7 cellular contexts compared by ENCODE assay signal in genomic region chr15:82750831-82751181, GRCh38. TPM values are rescaled to one million over a fixed set of nuclear protein-coding genes. Genes with fewer than 3 reads are reported as not detected.
DNase-seq lines count a peak whose midpoint lies in the region; ATAC-seq, FAIRE-seq and TF ChIP-seq lines count a peak whose summit lies in the region.

No MANE protein-coding gene starts in this region.

- peaks cover 44% of the 10 kb centered on the region for H3K36me3 Mint-ChIP-seq in MCF 10A (ENCODE audit: insufficient read depth, unreplicated experiment)

- CTCF ChIA-PET in MCF 10A (lab: Yijun Ruan, JAX) (interaction anchor here (0.6 to 2.1 kb wide), 14 partner anchors 17 to 249 kb away, joined by 3 to 8 read pairs (median 4); partner anchors contain the start of genes RPS17 and WHAMM), HepG2 (lab: Yijun Ruan, JAX; ENCODE audit: low intra/inter-chr PET ratio, low total read pairs) (no interaction called here)

- ATAC-seq in GM18499 (IDR thresholded peaks at IDR 0.05; ENCODE audit: insufficient read depth, unreplicated experiment) (peak; percentile 15), HepG2 (peak; percentile 30)

- H3K36me3 ChIP-seq in MG63, result peaks cover 37% of the 10 kb centered on the region
- H3K36me3 ChIP-seq in HepG2 (replicated peaks in 1 of 2; ENCODE audit: control insufficient read depth in 1 of 2, insufficient read depth in 2 of 2, low read length in 2 of 2), result peaks cover 3 to 29% of the 10 kb centered on the region in 2 experiments
- peaks cover 5% of the 10 kb centered on the region for H3K36me3 ChIP-seq in thymus (ENCODE audit: control insufficient read depth, insufficient read depth)

- peak overlapping the region; percentile 95 for H3K4me3 Mint-ChIP-seq in MCF 10A (ENCODE audit: unreplicated experiment)

- H3K4me1 ChIP-seq in HepG2 (ENCODE audit: insufficient read depth, low read length), result peaks cover 38% of the 10 kb centered on the region
- peaks cover 15% of the 10 kb centered on the region for H3K4me1 ChIP-seq in thymus (ENCODE audit: control insufficient read depth, insufficient read depth, low read length)

- H3K27me3 Mint-ChIP-seq in MCF 10A (ENCODE audit: insufficient read depth, unreplicated experiment), result no peaks in the 10 kb centered on the region

- peaks cover 24% of the 10 kb centered on the region for H3K4me1 Mint-ChIP-seq in MCF 10A (ENCODE audit: insufficient read depth, unreplicated experiment)

- TF ChIP-seq CTCF in MCF 10A (IDR thresholded peaks at IDR 0.05; ENCODE audit: unreplicated experiment) (no peak), HepG2 (CRISPR knock-in tag; IDR thresholded peaks at IDR 0.05) (no peak)

- H3K27ac ChIP-seq in HepG2 (ENCODE audit: extremely low read length, insufficient read depth, low read length), result peak overlapping the region; percentile 89
- H3K27ac ChIP-seq in thymus (ENCODE audit: low read depth), result peak overlapping the region; percentile 5

- 4% methylated on average over 8 of the region's 8 CpGs for WGBS in HepG2 (ENCODE audit: low lambda C conversion rate)
- WGBS in thymus, result 1% methylated on average over 8 of the region's 8 CpGs

- no peaks in the 10 kb centered on the region for H4K20me1 ChIP-seq in HepG2 (ENCODE audit: insufficient read depth, low read length)

- TF ChIP-seq EP300 in HepG2 (IDR thresholded peaks at IDR 0.05; ENCODE audit: low read depth in 2 of 2, low read length in 2 of 2) (no peak), HepG2 (CRISPR knock-in tag; IDR thresholded peaks at IDR 0.05; ENCODE audit: borderline replicate concordance) (no peak)

- H3K27ac Mint-ChIP-seq in MCF 10A (ENCODE audit: low read depth, unreplicated experiment), result peak overlapping the region; percentile 92

- H3K79me2 ChIP-seq in HepG2 (ENCODE audit: insufficient read depth, low read length), result peaks cover 38% of the 10 kb centered on the region

- no peaks in the 10 kb centered on the region for H3K9me3 Mint-ChIP-seq in MCF 10A (ENCODE audit: unreplicated experiment)

- TSS peak; percentile 63 for BruUV-seq in MCF 10A (replicated peaks; lab: Mats Ljungman, UMichigan)
- TSS peak; percentile 73 for BruUV-seq in HepG2 (replicated peaks; lab: Mats Ljungman, UMichigan)

- DNase-seq in H4 (ENCODE audit: low spot score) (peak; percentile 4), MG63 (peak; percentile 3), MCF 10A (ENCODE audit: unreplicated experiment) (no peak), HepG2 (ENCODE audit: low spot score) (no peak), NCI-H524 treated with DMSO at 0.1 percent for 48 hours (lab: John Stamatoyannopoulos, UW) (no peak)

- peak overlapping the region; percentile 94 for H3K9ac ChIP-seq in HepG2 (ENCODE audit: insufficient read depth, low read depth, low read length)

- in situ Hi-C loops in HepG2 (cut with HindIII; ENCODE audit: extremely low pct_ligation_motif_present, low pct_unique_long_range_greater_than_20kb), result no loop called here

- intact Hi-C loops in MCF 10A (cut with micrococcal nuclease), result loop anchor here (1.0 to 5.0 kb wide), 3 partner anchors 58 to 236 kb away; partner anchors contain the start of genes RAMAC, RPS17 and WHAMM
- intact Hi-C loops in HepG2 (cut with micrococcal nuclease; ENCODE audit: unreplicated experiment), result loop anchor here (1.0 to 5.0 kb wide), 3 partner anchors 58 to 261 kb away; partner anchors contain the start of genes C15orf40, RPS17 and WHAMM

- no peak for FAIRE-seq in HepG2 (lab: Jason Lieb, UNC)

- no peak for TF ChIP-seq RAD21 in HepG2 (CRISPR knock-in tag; IDR thresholded peaks at IDR 0.05)

- peak overlapping the region; percentile 77 for H3K4me2 ChIP-seq in HepG2 (ENCODE audit: low read depth, low read length)

- H3K27me3 ChIP-seq in MG63 (no peaks in the 10 kb centered on the region), HepG2 (ENCODE audit: control insufficient read depth in 1 of 2, insufficient read depth in 2 of 2, low read length in 2 of 2) (peaks cover 0 to 3% of the 10 kb centered on the region in 2 experiments; a peak in 1 of 5 replicates), thymus (ENCODE audit: control insufficient read depth, insufficient read depth) (no peaks in the 10 kb centered on the region)

- H3K9me3 ChIP-seq in MG63 (no peaks in the 10 kb centered on the region), HepG2 (ENCODE audit: low read length) (no peaks in the 10 kb centered on the region), thymus (ENCODE audit: control insufficient read depth) (no peaks in the 10 kb centered on the region)

- no peak overlapping the region for H2AFZ ChIP-seq in HepG2 (ENCODE audit: low read length)

- POLR2A ChIA-PET in MCF 10A (lab: Yijun Ruan, JAX), result interaction anchor here (0.6 to 8.0 kb wide), 37 partner anchors 9 to 449 kb away, joined by 3 to 183 read pairs (median 6); partner anchors contain the start of genes AP3B2, BTBD1, C15orf40 and RAMAC
- POLR2A ChIA-PET in HepG2 (lab: Yijun Ruan, JAX), result interaction anchor here (0.7 to 3.3 kb wide), 26 partner anchors 9 to 316 kb away, joined by 3 to 26 read pairs (median 6); partner anchors contain the start of genes BTBD1, C15orf40, FSD2 and RAMAC

- no peak for TF ChIP-seq POLR2A in HepG2 (IDR thresholded peaks at IDR 0.05; ENCODE audit: insufficient read depth in 1 of 2, low read depth in 2 of 2, low read length in 2 of 2)

- H3K4me3 ChIP-seq in MG63 (peak overlapping the region; percentile 68), HepG2 (replicated peaks in 1 of 3; ENCODE audit: insufficient read depth in 1 of 3, low read depth in 2 of 3, low read length in 3 of 3) (peak overlapping the region; percentile 80 to 87 (median 84)), thymus (ENCODE audit: low read length) (peak overlapping the region; percentile 75)

RNA-seq across cellular contexts. Expression of gene AP3B2, which starts 41.1 kb away (rescaled TPM):
- total RNA-seq in H4 (2014; rRNA removed; shearing (Covaris generic)), result 0.14 and 0.51 TPM in 2 replicates
- total RNA-seq in MG63 (2014; rRNA removed; shearing (Covaris generic); ENCODE audit: low replicate concordance), result 0.03 TPM in 1 of 2 replicates, not detected in the other
- total RNA-seq in MCF 10A (2022), result 6.1 and 7.5 TPM in 2 replicates
- not detected in 2 replicates for total RNA-seq in HepG2 (2016; rRNA removed; fragmentation: Illumina TruSeq; extraction: Trizol)
- total RNA-seq in HepG2 (2016; cell fraction: cytosol; rRNA removed; fragmentation: Illumina TruSeq; extraction: Trizol; ENCODE audit: low read depth), result not detected in 2 replicates
- total RNA-seq in HepG2 (2016; cell fraction: insoluble cytoplasmic fraction; rRNA removed; fragmentation: Illumina TruSeq; extraction: Trizol), result not detected in 2 replicates
- not detected in 2 replicates for total RNA-seq in HepG2 (2016; cell fraction: membrane; rRNA removed; fragmentation: Illumina TruSeq; extraction: Trizol)
- not detected in 2 replicates for total RNA-seq in HepG2 (2016; cell fraction: nucleus; rRNA removed; fragmentation: Illumina TruSeq; extraction: Trizol)
- not detected in 2 replicates for polyA plus RNA-seq in HepG2 (2011; rRNA removed)
- polyA plus RNA-seq in HepG2 (2011; cell fraction: cytosol; rRNA removed), result not detected in 2 replicates
- 0.17 and 0.23 TPM in 2 replicates for polyA plus RNA-seq in HepG2 (2011; cell fraction: nucleus; rRNA removed)
- polyA plus RNA-seq in HepG2 (2012), result not detected in 2 replicates
- not detected in 2 replicates for polyA plus RNA-seq in HepG2 (2016; cell fraction: cytosol; fragmentation: Illumina TruSeq; extraction: Trizol; ENCODE audit: low read depth)
- polyA plus RNA-seq in HepG2 (2016; cell fraction: insoluble cytoplasmic fraction; fragmentation: Illumina TruSeq; extraction: Trizol; ENCODE audit: low read depth), result not detected in 2 replicates
- not detected in 2 replicates for polyA plus RNA-seq in HepG2 (2016; cell fraction: membrane; fragmentation: Illumina TruSeq; extraction: Trizol; ENCODE audit: low read depth)
- not detected in 2 replicates for polyA plus RNA-seq in HepG2 (2016; cell fraction: nucleus; fragmentation: Illumina TruSeq; extraction: Trizol; ENCODE audit: insufficient read depth, low read depth)
- 0.37 TPM in 1 of 2 replicates, not detected in the other for polyA minus RNA-seq in HepG2 (2011; rRNA and poly(A)+ RNA removed; ENCODE audit: low replicate concordance)
- not detected in 2 replicates for polyA minus RNA-seq in HepG2 (2011; cell fraction: cytosol; rRNA and poly(A)+ RNA removed)
- 1.3 TPM in 1 of 2 replicates, not detected in the other for polyA minus RNA-seq in HepG2 (2011; cell fraction: nucleus; rRNA and poly(A)+ RNA removed)
- polyA plus RNA-seq in thymus, result 5.0 TPM

RNA-seq across cellular contexts. Expression of gene FSD2, which starts 55.1 kb away (rescaled TPM):
- not detected in 2 replicates for total RNA-seq in H4 (2014; rRNA removed; shearing (Covaris generic))
- not detected in 2 replicates for total RNA-seq in MG63 (2014; rRNA removed; shearing (Covaris generic); ENCODE audit: low replicate concordance)
- total RNA-seq in MCF 10A (2022) (not detected in 2 replicates), HepG2 (2016; rRNA removed; fragmentation: Illumina TruSeq; extraction: Trizol) (not detected in 2 replicates)
- total RNA-seq in HepG2 (2016; cell fraction: cytosol; rRNA removed; fragmentation: Illumina TruSeq; extraction: Trizol; ENCODE audit: low read depth), result not detected in 2 replicates
- not detected in 2 replicates for total RNA-seq in HepG2 (2016; cell fraction: insoluble cytoplasmic fraction; rRNA removed; fragmentation: Illumina TruSeq; extraction: Trizol)
- not detected in 2 replicates for total RNA-seq in HepG2 (2016; cell fraction: membrane; rRNA removed; fragmentation: Illumina TruSeq; extraction: Trizol)
- total RNA-seq in HepG2 (2016; cell fraction: nucleus; rRNA removed; fragmentation: Illumina TruSeq; extraction: Trizol), result not detected in 2 replicates
- polyA plus RNA-seq in HepG2 (2011; rRNA removed) (not detected in 2 replicates), thymus (0.05 TPM)
- not detected in 2 replicates for polyA plus RNA-seq in HepG2 (2011; cell fraction: cytosol; rRNA removed)
- not detected in 2 replicates for polyA plus RNA-seq in HepG2 (2011; cell fraction: nucleus; rRNA removed)
- polyA plus RNA-seq in HepG2 (2012), result not detected in 2 replicates
- polyA plus RNA-seq in HepG2 (2016; cell fraction: cytosol; fragmentation: Illumina TruSeq; extraction: Trizol; ENCODE audit: low read depth), result not detected in 2 replicates
- not detected in 2 replicates for polyA plus RNA-seq in HepG2 (2016; cell fraction: insoluble cytoplasmic fraction; fragmentation: Illumina TruSeq; extraction: Trizol; ENCODE audit: low read depth)
- not detected in 2 replicates for polyA plus RNA-seq in HepG2 (2016; cell fraction: membrane; fragmentation: Illumina TruSeq; extraction: Trizol; ENCODE audit: low read depth)
- not detected in 2 replicates for polyA plus RNA-seq in HepG2 (2016; cell fraction: nucleus; fragmentation: Illumina TruSeq; extraction: Trizol; ENCODE audit: insufficient read depth, low read depth)
- not detected in 2 replicates for polyA minus RNA-seq in HepG2 (2011; rRNA and poly(A)+ RNA removed; ENCODE audit: low replicate concordance)
- not detected in 2 replicates for polyA minus RNA-seq in HepG2 (2011; cell fraction: cytosol; rRNA and poly(A)+ RNA removed)
- under 0.01 TPM in 1 of 2 replicates, not detected in the other for polyA minus RNA-seq in HepG2 (2011; cell fraction: nucleus; rRNA and poly(A)+ RNA removed)

RNA-seq across cellular contexts. Expression of gene WHAMM, which starts 58.6 kb away (rescaled TPM):
- 2.5 and 7.1 TPM in 2 replicates for total RNA-seq in H4 (2014; rRNA removed; shearing (Covaris generic))
- 3.6 and 6.2 TPM in 2 replicates for total RNA-seq in MG63 (2014; rRNA removed; shearing (Covaris generic); ENCODE audit: low replicate concordance)
- total RNA-seq in MCF 10A (2022), result 8.2 and 10.1 TPM in 2 replicates
- 2.7 and 2.9 TPM in 2 replicates for total RNA-seq in HepG2 (2016; rRNA removed; fragmentation: Illumina TruSeq; extraction: Trizol)
- 3.1 and 4.9 TPM in 2 replicates for total RNA-seq in HepG2 (2016; cell fraction: cytosol; rRNA removed; fragmentation: Illumina TruSeq; extraction: Trizol; ENCODE audit: low read depth)
- 2.6 and 3.0 TPM in 2 replicates for total RNA-seq in HepG2 (2016; cell fraction: insoluble cytoplasmic fraction; rRNA removed; fragmentation: Illumina TruSeq; extraction: Trizol)
- total RNA-seq in HepG2 (2016; cell fraction: membrane; rRNA removed; fragmentation: Illumina TruSeq; extraction: Trizol), result 2.5 and 2.6 TPM in 2 replicates
- 3.3 and 3.8 TPM in 2 replicates for total RNA-seq in HepG2 (2016; cell fraction: nucleus; rRNA removed; fragmentation: Illumina TruSeq; extraction: Trizol)
- polyA plus RNA-seq in HepG2 (2011; rRNA removed), result 3.0 and 3.5 TPM in 2 replicates
- 2.4 TPM in 2 replicates for polyA plus RNA-seq in HepG2 (2011; cell fraction: cytosol; rRNA removed)
- polyA plus RNA-seq in HepG2 (2011; cell fraction: nucleus; rRNA removed), result 3.2 and 3.8 TPM in 2 replicates
- polyA plus RNA-seq in HepG2 (2012), result 3.0 and 3.3 TPM in 2 replicates
- polyA plus RNA-seq in HepG2 (2016; cell fraction: cytosol; fragmentation: Illumina TruSeq; extraction: Trizol; ENCODE audit: low read depth), result 0.59 and 0.61 TPM in 2 replicates
- 4.2 and 4.9 TPM in 2 replicates for polyA plus RNA-seq in HepG2 (2016; cell fraction: insoluble cytoplasmic fraction; fragmentation: Illumina TruSeq; extraction: Trizol; ENCODE audit: low read depth)
- polyA plus RNA-seq in HepG2 (2016; cell fraction: membrane; fragmentation: Illumina TruSeq; extraction: Trizol; ENCODE audit: low read depth), result 2.1 and 2.3 TPM in 2 replicates
- 6.8 and 8.2 TPM in 2 replicates for polyA plus RNA-seq in HepG2 (2016; cell fraction: nucleus; fragmentation: Illumina TruSeq; extraction: Trizol; ENCODE audit: insufficient read depth, low read depth)
- polyA minus RNA-seq in HepG2 (2011; rRNA and poly(A)+ RNA removed; ENCODE audit: low replicate concordance), result 1.8 and 2.1 TPM in 2 replicates
- 1.5 and 1.6 TPM in 2 replicates for polyA minus RNA-seq in HepG2 (2011; cell fraction: cytosol; rRNA and poly(A)+ RNA removed)
- 3.1 TPM in 2 replicates for polyA minus RNA-seq in HepG2 (2011; cell fraction: nucleus; rRNA and poly(A)+ RNA removed)
- polyA plus RNA-seq in thymus, result 7.8 TPM

Comparison
In these comparisons a context has a peak if more than half of its experiments do, and no peak if none do; other contexts are left out.
1. DNase-seq: peak in H4 (single experiment) and MG63 (single experiment); none in MCF 10A (single experiment), HepG2 (single experiment) and NCI-H524 treated with DMSO at 0.1 percent for 48 hours (single experiment).
2. Peak in every context shown above with its lines, with median percentiles within 50 percentile points of each other: H3K4me3 ChIP-seq.